18 cellular contexts compared by ENCODE assay signal in the genomic region with DNA sequence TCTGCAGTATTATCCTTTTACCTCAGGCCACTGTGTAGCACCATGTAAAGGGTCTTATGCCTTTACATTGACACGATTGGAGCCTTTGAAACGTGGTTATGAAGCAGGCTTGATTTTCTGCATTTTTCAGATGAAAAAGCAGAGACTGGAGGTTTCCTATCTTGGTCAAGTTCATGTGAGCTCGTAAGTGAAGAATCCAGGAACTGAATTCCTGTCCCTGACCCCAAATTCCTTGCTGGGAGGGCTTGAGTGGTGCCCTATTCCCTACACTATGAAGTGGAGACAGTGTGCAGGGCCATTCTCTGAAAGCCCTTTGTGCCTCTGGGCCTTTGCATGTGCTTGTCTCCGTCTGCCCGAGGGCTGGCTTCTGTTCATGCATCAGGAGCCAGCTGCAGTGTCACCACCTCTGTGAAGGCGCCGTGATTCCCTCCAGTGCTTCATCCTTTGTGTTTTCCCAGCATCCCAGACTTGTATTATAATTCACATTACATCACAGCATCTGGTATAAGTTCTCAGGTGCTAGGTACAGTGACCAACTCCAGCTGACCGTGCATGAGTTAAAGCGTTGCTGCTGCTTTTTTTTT.
DNase-seq lines count a peak whose midpoint lies in the region; ATAC-seq and TF ChIP-seq lines count a peak whose summit lies in the region.
"Had no signal": no experiment of that assay in that cellular context is flagged by ENCODE, and none has a peak within 500 bp of the region (broad histone marks: within the 10 kb centered on the region; RNA-seq: fewer than 3 reads in every experiment).

No MANE protein-coding gene starts in this region.

- no peak for TF ChIP-seq CTCF in HFFc6 (IDR thresholded peaks at IDR 0.05)
- TF ChIP-seq CTCF in suprapubic skin (IDR thresholded peaks at IDR 0.05) = no peak
- TF ChIP-seq CTCF in OCI-LY7 (conservative IDR thresholded peaks at IDR 0.05; ENCODE audit: low read length) = no peak

- intact Hi-C loops in OCI-LY7 (cut with micrococcal nuclease; ENCODE audit: unreplicated experiment) = no loop called here

- H3K36me3 ChIP-seq in suprapubic skin = peaks cover 5% of the 10 kb centered on the region
- H3K36me3 ChIP-seq in OCI-LY7 (ENCODE audit: insufficient read depth, low read length) = no peaks in the 10 kb centered on the region; the same call in 1 of the 2 replicates
- H3K36me3 ChIP-seq: left ventricle myocardium inferior had no signal

- H4K20me1 ChIP-seq in OCI-LY7 (ENCODE audit: insufficient read depth, low read length) = no peaks in the 10 kb centered on the region

- no peaks in the 10 kb centered on the region for H3K79me2 ChIP-seq in OCI-LY7 (ENCODE audit: insufficient read depth, low read depth, low read length)

- H3K27ac Mint-ChIP-seq in HFFc6 = peak overlapping the region; percentile 76
- H3K27ac Mint-ChIP-seq: activated CD4-positive, alpha-beta T cell treated with anti-CD3 and anti-CD28 coated beads, Interleukin-2, amount 10 ng/mL, durations not matched to agents 24 days and 14 days; activated naive CD4-positive, alpha-beta T cell treated with anti-CD3 and anti-CD28 coated beads, Interleukin-2, amount 50 U/mL, for 24 hours had no signal

- ATAC-seq in GM18907 (IDR thresholded peaks at IDR 0.05; ENCODE audit: unreplicated experiment) = no peak
- ATAC-seq: Right ventricle myocardium inferior had no signal

- peaks cover 45% of the 10 kb centered on the region for H3K4me1 Mint-ChIP-seq in HFFc6 (ENCODE audit: low read depth)
- H3K4me1 Mint-ChIP-seq: activated naive CD4-positive, alpha-beta T cell treated with anti-CD3 and anti-CD28 coated beads, Interleukin-2, amount 50 U/mL, for 24 hours; central memory CD8-positive, alpha-beta T cell had no signal

- H3K27me3 Mint-ChIP-seq in HFFc6 (ENCODE audit: insufficient read depth) = no peaks in the 10 kb centered on the region; the same call in 1 of the 2 replicates
- H3K27me3 Mint-ChIP-seq: activated CD4-positive, alpha-beta T cell treated with anti-CD3 and anti-CD28 coated beads, Interleukin-2, amount 10 ng/mL, durations not matched to agents 24 days and 14 days; activated naive CD4-positive, alpha-beta T cell treated with anti-CD3 and anti-CD28 coated beads, Interleukin-2, amount 50 U/mL, for 24 hours; central memory CD8-positive, alpha-beta T cell had no signal

- POLR2A ChIA-PET in OCI-LY7 (lab: Charles Lee) = interaction anchor here (0.5 to 0.8 kb wide), 2 partner anchors 15 to 57 kb away, joined by 3 read pairs; no protein-coding TSS in a partner anchor

- 94% methylated on average over 9 of the region's 9 CpGs for WGBS in suprapubic skin

- H3K9me3 ChIP-seq in suprapubic skin (no peaks in the 10 kb centered on the region), OCI-LY7 (ENCODE audit: low read length) (no peaks in the 10 kb centered on the region)
- H3K9me3 ChIP-seq: Caco-2, left ventricle myocardium inferior had no signal

- no peak overlapping the region for H2AFZ ChIP-seq in OCI-LY7 (ENCODE audit: low read length)

- H3K4me1 ChIP-seq in suprapubic skin (no peaks in the 10 kb centered on the region), OCI-LY7 (ENCODE audit: insufficient read depth, low read length, poor library complexity, severe bottlenecking) (peaks cover 1% of the 10 kb centered on the region)
- H3K4me1 ChIP-seq: Caco-2 had no signal

- no peak overlapping the region for H3K4me3 ChIP-seq in suprapubic skin
- H3K4me3 ChIP-seq in OCI-LY7 (ENCODE audit: low read depth, low read length, poor library complexity, severe bottlenecking) = no peak overlapping the region
- H3K4me3 ChIP-seq: left ventricle myocardium inferior had no signal

- no peaks in the 10 kb centered on the region for H3K9me2 ChIP-seq in OCI-LY7 (ENCODE audit: insufficient read depth, low read length)

- TF ChIP-seq POLR2A in suprapubic skin (IDR thresholded peaks at IDR 0.05) = no peak

- H3K4me3 Mint-ChIP-seq in HFFc6 = peak overlapping the region; percentile 44; the same call in 1 of the 2 replicates
- H3K4me3 Mint-ChIP-seq: activated CD4-positive, alpha-beta T cell treated with anti-CD3 and anti-CD28 coated beads, Interleukin-2, amount 10 ng/mL, durations not matched to agents 24 days and 14 days; activated naive CD4-positive, alpha-beta T cell treated with anti-CD3 and anti-CD28 coated beads, Interleukin-2, amount 50 U/mL, for 24 hours; central memory CD8-positive, alpha-beta T cell had no signal

- no peak overlapping the region for H3K27ac ChIP-seq in suprapubic skin
- no peak overlapping the region for H3K27ac ChIP-seq in OCI-LY7 (ENCODE audit: low read depth, low read length, poor library complexity, severe bottlenecking)
- H3K27ac ChIP-seq: left ventricle myocardium inferior had no signal

- no peak overlapping the region for H3K4me2 ChIP-seq in OCI-LY7 (ENCODE audit: low read length)

- BruUV-seq in OCI-LY7 (replicated peaks; lab: Mats Ljungman, UMichigan) = no TSS peak

- H3K27me3 ChIP-seq in suprapubic skin = no peaks in the 10 kb centered on the region

- TF ChIP-seq EP300 in suprapubic skin (IDR thresholded peaks at IDR 0.05) = no peak

- in situ Hi-C loops in ACHN (cut with HindIII; ENCODE audit: low pct_ligation_motif_present, low pct_unique_long_range_greater_than_20kb, low sequenced_read_pairs) = no loop called here

- DNase-seq in ACHN (peak; percentile 65), HFFc6 (peak; percentile 61), amniotic epithelial cell (ENCODE audit: low read depth) (peak; percentile 44), foreskin melanocyte (peak; percentile 22), suprapubic skin (ENCODE audit: low spot score in 2 of 2) (no peak), OCI-LY7 (ENCODE audit: low spot score) (no peak), NCI-H526 (lab: John Stamatoyannopoulos, UW) (no peak)
- DNase-seq: activated CD4-positive, alpha-beta T cell treated with anti-CD3 and anti-CD28 coated beads, Interleukin-2, amount 10 ng/mL, durations not matched to agents 24 days and 14 days; Caco-2; hypothalamus; left ventricle myocardium inferior; NCI-H2107; NCI-H82; substantia nigra had no signal

- peaks cover 21% of the 10 kb centered on the region for H3K36me3 Mint-ChIP-seq in HFFc6 (ENCODE audit: low read depth)

- CTCF ChIA-PET in OCI-LY7 (lab: Charles Lee; ENCODE audit: unreplicated experiment) = no interaction called here

- peaks cover 15% of the 10 kb centered on the region; the same call in 1 of the 2 replicates for H3K9me3 Mint-ChIP-seq in HFFc6
- H3K9me3 Mint-ChIP-seq: activated CD4-positive, alpha-beta T cell treated with anti-CD3 and anti-CD28 coated beads, Interleukin-2, amount 10 ng/mL, durations not matched to agents 24 days and 14 days; activated naive CD4-positive, alpha-beta T cell treated with anti-CD3 and anti-CD28 coated beads, Interleukin-2, amount 50 U/mL, for 24 hours; central memory CD8-positive, alpha-beta T cell had no signal

Comparison
In these comparisons a context has a peak if more than half of its experiments do, and no peak if none do; other contexts are left out.
1. DNase-seq: peak in ACHN (single experiment), HFFc6 (single experiment), amniotic epithelial cell (single experiment) and foreskin melanocyte (single experiment); none in suprapubic skin (0 of 2), OCI-LY7 (single experiment) and NCI-H526 (0 of 2).